ENCODE assay signal across 14 cellular contexts in the genomic region with DNA sequence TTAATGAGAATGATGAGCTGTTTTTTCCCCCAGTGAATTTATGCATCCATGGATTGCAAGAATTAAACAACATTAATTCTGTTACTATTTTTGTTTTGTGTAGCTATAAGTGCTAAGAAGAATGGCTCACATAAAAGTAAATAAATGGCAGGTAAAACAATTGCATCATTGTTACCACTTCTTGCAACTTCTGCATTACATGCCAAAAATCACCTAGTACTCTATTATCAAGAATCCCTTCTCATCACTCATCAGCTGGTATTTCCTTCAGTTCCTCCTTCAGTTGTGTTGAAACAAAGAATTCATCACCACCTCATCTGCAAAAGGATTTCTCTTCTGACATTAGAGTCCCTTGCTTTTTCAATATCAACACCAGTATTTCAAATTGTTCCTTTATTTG. TPM values are rescaled to one million over a fixed set of nuclear protein-coding genes. Genes with fewer than 3 reads are reported as not detected.
DNase-seq lines count a peak whose midpoint lies in the region; ATAC-seq and TF ChIP-seq lines count a peak whose summit lies in the region.
"Had no signal": no experiment of that assay in that cellular context is flagged by ENCODE, and none has a peak within 500 bp of the region (broad histone marks: within the 10 kb centered on the region; RNA-seq: fewer than 3 reads in every experiment).

No MANE protein-coding gene starts in this region.

- no peak overlapping the region for H3K4me3 Mint-ChIP-seq in osteocyte (ENCODE audit: unreplicated experiment)
- H3K4me3 Mint-ChIP-seq: activated T-cell treated with anti-CD3 and anti-CD28 coated beads, Interleukin-2, amount 50 U/mL, for 72 hours; T-helper 17 cell had no signal

- H3K4me1 ChIP-seq in left ventricle myocardium inferior (peaks cover 75% of the 10 kb centered on the region), right cardiac atrium (ENCODE audit: control insufficient read depth, insufficient read depth, low read length) (peaks cover 5% of the 10 kb centered on the region), rectal smooth muscle tissue (ENCODE audit: control insufficient read depth, insufficient read depth, low read length) (peaks cover 16% of the 10 kb centered on the region), aorta (ENCODE audit: control insufficient read depth in 1 of 2, insufficient read depth in 2 of 2, low read length in 2 of 2) (peaks cover 2 to 6% of the 10 kb centered on the region in 2 donors)

- H3K9ac ChIP-seq in rectal smooth muscle tissue (ENCODE audit: low read length) = no peak overlapping the region

- no peak for TF ChIP-seq CTCF in left ventricle myocardium inferior (IDR thresholded peaks at IDR 0.05; ENCODE audit: borderline replicate concordance)
- TF ChIP-seq CTCF in foreskin fibroblast (IDR thresholded peaks at IDR 0.05; ENCODE audit: low read depth, low read length) = no peak
- no peak for TF ChIP-seq CTCF in osteocyte (IDR thresholded peaks at IDR 0.05)

- H3K27ac Mint-ChIP-seq in osteocyte (ENCODE audit: unreplicated experiment) = no peak overlapping the region
- H3K27ac Mint-ChIP-seq: activated T-cell treated with anti-CD3 and anti-CD28 coated beads, Interleukin-2, amount 50 U/mL, for 72 hours; T-helper 17 cell had no signal

- H3K27ac ChIP-seq in left ventricle myocardium inferior (replicated peaks) (peak overlapping the region; percentile 91), right cardiac atrium (ENCODE audit: low read length) (no peak overlapping the region), rectal smooth muscle tissue (ENCODE audit: low read depth, low read length) (peak overlapping the region; percentile 86), aorta (ENCODE audit: low read depth in 1 of 2, low read length in 2 of 2) (no peak overlapping the region)

- H3K27me3 ChIP-seq in left ventricle myocardium inferior (ENCODE audit: low read depth) = no peaks in the 10 kb centered on the region
- H3K27me3 ChIP-seq in right cardiac atrium (ENCODE audit: control insufficient read depth, insufficient read depth) = no peaks in the 10 kb centered on the region
- H3K27me3 ChIP-seq in rectal smooth muscle tissue (ENCODE audit: control insufficient read depth, insufficient read depth, low read length) = no peaks in the 10 kb centered on the region
- no peaks in the 10 kb centered on the region for H3K27me3 ChIP-seq in aorta (ENCODE audit: control insufficient read depth in 1 of 2, insufficient read depth in 2 of 2, low read length in 1 of 2)

- H3K36me3 ChIP-seq in left ventricle myocardium inferior (peaks cover 35% of the 10 kb centered on the region), rectal smooth muscle tissue (ENCODE audit: control insufficient read depth, insufficient read depth, low read length) (no peaks in the 10 kb centered on the region), aorta (ENCODE audit: control insufficient read depth in 1 of 2, insufficient read depth in 2 of 2, low read length in 1 of 2) (peaks cover under 1 to 8% of the 10 kb centered on the region in 2 donors)

- H3K27me3 Mint-ChIP-seq in osteocyte (ENCODE audit: unreplicated experiment) = peaks cover 6% of the 10 kb centered on the region

- no peaks in the 10 kb centered on the region for H3K9me3 ChIP-seq in left ventricle myocardium inferior (replicated peaks)
- no peaks in the 10 kb centered on the region for H3K9me3 ChIP-seq in right cardiac atrium (ENCODE audit: control insufficient read depth, low read length)
- no peaks in the 10 kb centered on the region for H3K9me3 ChIP-seq in aorta (ENCODE audit: control insufficient read depth, low read length)

- H3K9me3 Mint-ChIP-seq in osteocyte (ENCODE audit: unreplicated experiment) = no peaks in the 10 kb centered on the region
- H3K9me3 Mint-ChIP-seq: activated T-cell treated with anti-CD3 and anti-CD28 coated beads, Interleukin-2, amount 50 U/mL, for 72 hours had no signal

- H3K4me1 Mint-ChIP-seq in osteocyte (ENCODE audit: unreplicated experiment) = no peaks in the 10 kb centered on the region

- peak overlapping the region; percentile 70 for H3K4me3 ChIP-seq in left ventricle myocardium inferior
- peak overlapping the region; percentile 98 for H3K4me3 ChIP-seq in right cardiac atrium (ENCODE audit: low read length)
- peak overlapping the region; percentile 16 for H3K4me3 ChIP-seq in rectal smooth muscle tissue (ENCODE audit: low read length)
- H3K4me3 ChIP-seq in aorta (ENCODE audit: low read length in 2 of 2) = peak overlapping the region; percentile 70 to 97
- H3K4me3 ChIP-seq in foreskin fibroblast (ENCODE audit: low read depth in 1 of 2, low read length in 2 of 2) = peak overlapping the region in 1 of 2 donors; percentile 40

- ATAC-seq in Right ventricle myocardium inferior = no peak
- ATAC-seq in right cardiac atrium = no peak
- no peak for ATAC-seq in aorta (ENCODE audit: low FRiP score)
- ATAC-seq in stimulated activated naive CD8-positive, alpha-beta T cell treated with anti-CD3 and anti-CD28 coated beads, Interleukin-15, Interleukin-2, amounts not matched to agents 100 U/mL and 50 U/mL, for 24 hours = no peak
- ATAC-seq: activated T-cell treated with anti-CD3 and anti-CD28 coated beads, Interleukin-2, amount 50 U/mL, for 72 hours; Panc1; T-helper 17 cell had no signal

- intact Hi-C loops in left ventricle myocardium inferior (cut with micrococcal nuclease) (no loop called here), Right ventricle myocardium inferior (cut with DNase I) (loop anchor here (2.0 to 10.0 kb wide), 2 partner anchors 50 to 160 kb away; no protein-coding TSS in a partner anchor), right cardiac atrium (cut with DNase I) (loop anchor here in 2 of 4 donors (5.0 to 10.0 kb wide), 2 partner anchors 47 to 50 kb away; no protein-coding TSS in a partner anchor), aorta (cut with DNase I) (loop anchor here (5.0 to 10.0 kb wide), 4 partner anchors 43 to 167 kb away; no protein-coding TSS in a partner anchor)

- DNase-seq in left ventricle myocardium inferior (no peak), Right ventricle myocardium inferior (ENCODE audit: missing footprints) (no peak), right cardiac atrium (no peak), aorta (no peak), foreskin fibroblast (no peak), osteocyte (ENCODE audit: extremely low spot score, unreplicated experiment) (no peak)
- no peak for DNase-seq in stimulated activated naive CD8-positive, alpha-beta T cell treated with anti-CD3 and anti-CD28 coated beads, Interleukin-15, Interleukin-2, amounts not matched to agents 100 U/mL and 50 U/mL, for 24 hours
- DNase-seq: activated T-cell treated with anti-CD3 and anti-CD28 coated beads, Interleukin-2, amount 50 U/mL, for 72 hours; mesendoderm; NCI-H1048; T-helper 17 cell had no signal

- H3K36me3 Mint-ChIP-seq in osteocyte (ENCODE audit: unreplicated experiment) = no peaks in the 10 kb centered on the region

RNA-seq across cellular contexts. Expression of gene A2M, which starts 0.8 kb away (rescaled TPM):
- total RNA-seq in left ventricle myocardium inferior = 502 TPM
- 640 TPM for total RNA-seq in Right ventricle myocardium inferior
- total RNA-seq in right cardiac atrium = 100 to 1,000 TPM; 422 to 604 (median 514) TPM
- 165 TPM for polyA plus RNA-seq in right cardiac atrium
- 1,000 to 10,000 TPM; 2,139 to 2,389 TPM for total RNA-seq in aorta
- 1,000 to 10,000 TPM in 1 of 2 donors, 100 to 1,000 TPM in 1; 268 to 1,278 TPM for polyA plus RNA-seq in aorta
- 0.76 and 1.2 TPM in 2 replicates for total RNA-seq in osteocyte
- total RNA-seq: HT-29, T-helper 17 cell had no signal

Comparison
In these comparisons a context has a peak if more than half of its experiments do, and no peak if none do; other contexts are left out.
1. H3K27ac ChIP-seq: peak in left ventricle myocardium inferior (single experiment) and rectal smooth muscle tissue (single experiment); none in right cardiac atrium (single experiment) and aorta (0 of 2).
2. RNA of gene A2M, which starts 0.8 kb away (total RNA-seq): 2,139 to 2,389 TPM in aorta, 640 TPM in Right ventricle myocardium inferior (single experiment), 422 to 604 TPM in right cardiac atrium and 502 TPM in left ventricle myocardium inferior (single experiment); 0.76 to 1.2 TPM in osteocyte; every median in the first group is over 100 times any median in the second.